Comparison of ENCODE assay signal across 11 cellular contexts in the genomic region with DNA sequence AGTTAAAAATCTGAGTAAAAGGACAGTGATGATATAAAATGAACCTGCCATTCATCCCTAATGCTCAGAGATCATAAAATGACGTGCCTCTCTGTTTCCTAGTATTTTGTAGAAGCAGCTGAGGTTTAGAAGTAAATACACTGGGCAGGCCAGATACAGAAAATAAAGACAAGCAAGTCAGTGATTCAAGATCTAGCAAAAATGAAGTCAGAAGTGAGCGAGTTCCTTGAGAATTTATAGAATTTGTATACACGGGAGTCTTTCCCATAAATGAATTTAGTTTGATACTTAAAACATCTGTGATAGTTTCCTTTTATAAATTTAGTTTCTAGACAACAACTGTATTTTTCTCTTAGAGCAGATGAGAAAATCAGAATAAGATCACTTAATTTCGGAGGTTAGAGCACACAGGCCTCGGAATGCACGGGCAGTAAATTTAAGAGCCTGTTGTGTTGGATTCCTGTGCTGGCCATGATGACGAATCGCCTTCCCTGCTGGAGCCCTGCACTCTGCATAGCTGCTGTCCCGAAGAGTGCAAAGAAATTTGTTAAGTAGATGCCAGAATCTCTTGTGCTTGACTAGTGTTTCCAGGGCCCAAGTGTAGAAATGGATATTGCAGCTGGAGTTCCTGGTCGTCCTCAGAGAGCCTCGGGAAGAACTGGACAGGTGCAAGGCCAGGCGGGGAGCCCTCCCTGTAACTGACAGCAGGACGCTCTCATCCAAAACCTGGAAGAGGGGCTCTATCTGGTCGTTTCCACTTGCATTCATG.
DNase-seq lines count a peak whose midpoint lies in the region; ATAC-seq and TF ChIP-seq lines count a peak whose summit lies in the region.
"Had no signal": no experiment of that assay in that cellular context is flagged by ENCODE, and none has a peak within 500 bp of the region (broad histone marks: within the 10 kb centered on the region; RNA-seq: fewer than 3 reads in every experiment).

No MANE protein-coding gene starts in this region.

- H3K36me3 Mint-ChIP-seq in activated CD4-positive, alpha-beta T cell treated with anti-CD3 and anti-CD28 coated beads for 36 hours (ENCODE audit: low read depth), result peaks cover 39% of the 10 kb centered on the region
- peaks cover 87% of the 10 kb centered on the region for H3K36me3 Mint-ChIP-seq in dendritic cell treated with granulocyte-macrophage colony-stimulating factor and Interleukin-4, amounts not matched to agents 40 ng/mL and 50 ng/mL, for 4 days (ENCODE audit: low read depth)

- H3K4me3 Mint-ChIP-seq in activated CD4-positive, alpha-beta T cell treated with anti-CD3 and anti-CD28 coated beads for 36 hours, result no peak overlapping the region
- H3K4me3 Mint-ChIP-seq in dendritic cell treated with granulocyte-macrophage colony-stimulating factor and Interleukin-4, amounts not matched to agents 40 ng/mL and 50 ng/mL, for 4 days, result peak overlapping the region; percentile 37
- H3K4me3 Mint-ChIP-seq: activated naive CD4-positive, alpha-beta T cell treated with anti-CD3 and anti-CD28 coated beads, Interleukin-2, amount 10 ng/mL, durations not matched to agents 7 days and 5 days had no signal

- CTCF ChIA-PET in activated CD4-positive, alpha-beta T cell treated with anti-CD3 and anti-CD28 coated beads for 36 hours (lab: Charles Lee), result no interaction called here

- peaks cover 3 to 15% of the 10 kb centered on the region in 2 donors for H3K36me3 ChIP-seq in lung (ENCODE audit: control insufficient read depth in 2 of 2, insufficient read depth in 2 of 2, low read length in 2 of 2)
- peaks cover 16 to 27% (median 19%) of the 10 kb centered on the region in 3 donors for H3K36me3 ChIP-seq in tibial artery

- no peak for DNase-seq in activated CD4-positive, alpha-beta T cell treated with anti-CD3 and anti-CD28 coated beads for 36 hours
- DNase-seq in activated CD4-positive, alpha-beta T cell treated with anti-CD3 and anti-CD28 coated beads for 48 hours, result no peak
- DNase-seq in lung (ENCODE audit: low spot score) (peak; percentile 56), tibial artery (peak in 1 of 2 donors; percentile 75), AML-193 (lab: John Stamatoyannopoulos, UW) (no peak), NCI-H510A treated with DMSO at 0.1 percent for 48 hours (lab: John Stamatoyannopoulos, UW) (no peak)
- DNase-seq: activated naive CD4-positive, alpha-beta T cell treated with anti-CD3 and anti-CD28 coated beads, Interleukin-2, amount 10 ng/mL, durations not matched to agents 7 days and 5 days; NCI-H1436 treated with DMSO at 0.1 percent for 48 hours had no signal

- TF ChIP-seq CTCF in lung (IDR thresholded peaks at IDR 0.05; ENCODE audit: control extremely low read depth, extremely low read depth) (no peak), tibial artery (IDR thresholded peaks at IDR 0.05) (no peak)

- no peaks in the 10 kb centered on the region for H3K27me3 Mint-ChIP-seq in activated CD4-positive, alpha-beta T cell treated with anti-CD3 and anti-CD28 coated beads for 36 hours
- H3K27me3 Mint-ChIP-seq in dendritic cell treated with granulocyte-macrophage colony-stimulating factor and Interleukin-4, amounts not matched to agents 40 ng/mL and 50 ng/mL, for 4 days, result no peaks in the 10 kb centered on the region
- H3K27me3 Mint-ChIP-seq: activated naive CD4-positive, alpha-beta T cell treated with anti-CD3 and anti-CD28 coated beads, Interleukin-2, amount 10 ng/mL, durations not matched to agents 7 days and 5 days had no signal

- no peaks in the 10 kb centered on the region for H3K9me3 Mint-ChIP-seq in activated CD4-positive, alpha-beta T cell treated with anti-CD3 and anti-CD28 coated beads for 36 hours (ENCODE audit: low read depth)
- H3K9me3 Mint-ChIP-seq in dendritic cell treated with granulocyte-macrophage colony-stimulating factor and Interleukin-4, amounts not matched to agents 40 ng/mL and 50 ng/mL, for 4 days, result no peaks in the 10 kb centered on the region
- H3K9me3 Mint-ChIP-seq: activated naive CD4-positive, alpha-beta T cell treated with anti-CD3 and anti-CD28 coated beads, Interleukin-2, amount 10 ng/mL, durations not matched to agents 7 days and 5 days had no signal

- no peaks in the 10 kb centered on the region for H3K27me3 ChIP-seq in lung (ENCODE audit: control insufficient read depth, insufficient read depth)
- H3K27me3 ChIP-seq in tibial artery, result no peaks in the 10 kb centered on the region

- 52 to 66% methylated on average over 14 of the region's 14 CpGs for WGBS in lung, 2 donors

- H3K4me3 ChIP-seq in lung (no peak overlapping the region), tibial artery (peak overlapping the region; percentile 24 to 40)
- H3K4me3 ChIP-seq: A549 had no signal

- intact Hi-C loops in activated CD4-positive, alpha-beta T cell treated with anti-CD3 and anti-CD28 coated beads for 36 hours (cut with DNase I, micrococcal nuclease), result no loop called here
- intact Hi-C loops in dendritic cell treated with granulocyte-macrophage colony-stimulating factor and Interleukin-4, amounts not matched to agents 40 ng/mL and 50 ng/mL, for 4 days (cut with micrococcal nuclease), result no loop called here
- intact Hi-C loops in tibial artery (cut with DNase I; ENCODE audit: low total_unique reads), result no loop called here

- H3K4me1 Mint-ChIP-seq in activated CD4-positive, alpha-beta T cell treated with anti-CD3 and anti-CD28 coated beads for 36 hours, result peaks cover 51% of the 10 kb centered on the region
- H3K4me1 Mint-ChIP-seq in dendritic cell treated with granulocyte-macrophage colony-stimulating factor and Interleukin-4, amounts not matched to agents 40 ng/mL and 50 ng/mL, for 4 days (ENCODE audit: low read depth), result peaks cover 84% of the 10 kb centered on the region

- no peaks in the 10 kb centered on the region for H3K9me3 ChIP-seq in lung (ENCODE audit: control insufficient read depth in 2 of 2, insufficient read depth in 1 of 2, low read length in 1 of 2)
- H3K9me3 ChIP-seq in tibial artery, result no peaks in the 10 kb centered on the region
- H3K9me3 ChIP-seq: A549 had no signal

- no peak for ATAC-seq in activated CD4-positive, alpha-beta T cell treated with anti-CD3 and anti-CD28 coated beads for 36 hours
- ATAC-seq in lung (ENCODE audit: insufficient read depth, low FRiP score) (peak; percentile 63), HG02642 (IDR thresholded peaks at IDR 0.05; ENCODE audit: poor library complexity, unreplicated experiment) (no peak)
- ATAC-seq: A549 had no signal

- POLR2A ChIA-PET in activated CD4-positive, alpha-beta T cell treated with anti-CD3 and anti-CD28 coated beads for 36 hours (lab: Charles Lee), result interaction anchor here (0.6 kb wide), 1 partner anchor 25 kb away, joined by 3 read pairs; no protein-coding TSS in a partner anchor

- peak overlapping the region; percentile 66 for H3K27ac Mint-ChIP-seq in activated CD4-positive, alpha-beta T cell treated with anti-CD3 and anti-CD28 coated beads for 36 hours
- H3K27ac Mint-ChIP-seq in dendritic cell treated with granulocyte-macrophage colony-stimulating factor and Interleukin-4, amounts not matched to agents 40 ng/mL and 50 ng/mL, for 4 days, result peak overlapping the region; percentile 73
- H3K27ac Mint-ChIP-seq: activated naive CD4-positive, alpha-beta T cell treated with anti-CD3 and anti-CD28 coated beads, Interleukin-2, amount 10 ng/mL, durations not matched to agents 7 days and 5 days had no signal

- H3K4me1 ChIP-seq in lung (ENCODE audit: control insufficient read depth in 2 of 2, insufficient read depth in 2 of 2, low read length in 2 of 2), result peaks cover 11 to 14% of the 10 kb centered on the region in 2 donors
- H3K4me1 ChIP-seq in tibial artery, result peaks cover 0 to 74% (median 23%) of the 10 kb centered on the region in 4 donors

- H3K27ac ChIP-seq in lung (ENCODE audit: low read depth in 1 of 2, low read length in 1 of 2), result peak overlapping the region; percentile 43 to 91
- peak overlapping the region; percentile 67 to 71 for H3K27ac ChIP-seq in tibial artery
- H3K27ac ChIP-seq: A549 had no signal
